In genomic region chr5:79240561-79240960, GRCh38 we compare ENCODE assay signal across 19 cellular contexts. TPM values are rescaled to one million over a fixed set of nuclear protein-coding genes. Genes with fewer than 3 reads are reported as not detected.
DNase-seq lines count a peak whose midpoint lies in the region; ATAC-seq and TF ChIP-seq lines count a peak whose summit lies in the region.
"Had no signal": no experiment of that assay in that cellular context is flagged by ENCODE, and none has a peak within 500 bp of the region (broad histone marks: within the 10 kb centered on the region; RNA-seq: fewer than 3 reads in every experiment).

No MANE protein-coding gene starts in this region.

- no peak overlapping the region for H4K8ac ChIP-seq in neuronal stem cell (ENCODE audit: low read depth, low read length)

- H3K23ac ChIP-seq in neuronal stem cell (ENCODE audit: low read depth, low read length, poor library complexity), result no peak overlapping the region

- CTCF ChIA-PET in activated CD4-positive, alpha-beta T cell treated with anti-CD3 and anti-CD28 coated beads for 36 hours (lab: Charles Lee), result interaction anchor here (0.6 to 2.1 kb wide), 2 partner anchors 16 to 793 kb away, joined by 3 to 6 read pairs; no protein-coding TSS in a partner anchor

- intact Hi-C loops in activated CD4-positive, alpha-beta T cell treated with anti-CD3 and anti-CD28 coated beads for 36 hours (cut with DNase I, micrococcal nuclease), result no loop called here

- peaks cover 0 to 1% (median 0%) of the 10 kb centered on the region in 3 experiments for H3K27me3 ChIP-seq in neuronal stem cell (ENCODE audit: control insufficient read depth in 3 of 3, insufficient read depth in 3 of 3, low read depth in 1 of 3, low read length in 3 of 3)
- H3K27me3 ChIP-seq: body of pancreas, pancreas had no signal

- H3K4me2 ChIP-seq in neuronal stem cell (ENCODE audit: insufficient read depth, low read length, poor library complexity, severe bottlenecking), result no peak overlapping the region

- H3K4me3 Mint-ChIP-seq in activated CD4-positive, alpha-beta T cell treated with anti-CD3 and anti-CD28 coated beads for 36 hours, result peak overlapping the region; percentile 9
- H3K4me3 Mint-ChIP-seq in naive thymus-derived CD8-positive, alpha-beta T cell, result peak overlapping the region; percentile 58 to 95 (median 74)
- H3K4me3 Mint-ChIP-seq: activated CD4-positive, alpha-beta T cell treated with anti-CD3 and anti-CD28 coated beads, Interleukin-2, amount 10 ng/mL, durations not matched to agents 24 days and 14 days; T-helper 2 cell treated with Interferon-gamma antibody and Interleukin-4, amounts not matched to agents 5 μg/mL and 100 μg/mL, for 36 hours had no signal

- H3K27ac Mint-ChIP-seq in activated CD4-positive, alpha-beta T cell treated with anti-CD3 and anti-CD28 coated beads for 36 hours, result no peak overlapping the region
- no peak overlapping the region for H3K27ac Mint-ChIP-seq in naive thymus-derived CD8-positive, alpha-beta T cell
- H3K27ac Mint-ChIP-seq: activated CD4-positive, alpha-beta T cell treated with anti-CD3 and anti-CD28 coated beads, Interleukin-2, amount 10 ng/mL, durations not matched to agents 24 days and 14 days; H9; T-helper 2 cell treated with Interferon-gamma antibody and Interleukin-4, amounts not matched to agents 5 μg/mL and 100 μg/mL, for 36 hours had no signal

- no peak for TF ChIP-seq CTCF in VCaP (conservative IDR thresholded peaks at IDR 0.05)

- H3K4me1 Mint-ChIP-seq in activated CD4-positive, alpha-beta T cell treated with anti-CD3 and anti-CD28 coated beads for 36 hours, result peaks cover 64% of the 10 kb centered on the region
- H3K4me1 Mint-ChIP-seq in naive thymus-derived CD8-positive, alpha-beta T cell, result peaks cover 28 to 73% (median 72%) of the 10 kb centered on the region in 4 donors

- H3K36me3 Mint-ChIP-seq in activated CD4-positive, alpha-beta T cell treated with anti-CD3 and anti-CD28 coated beads for 36 hours (ENCODE audit: low read depth), result peaks cover 9% of the 10 kb centered on the region
- peaks cover 0 to 9% (median 2%) of the 10 kb centered on the region in 3 donors for H3K36me3 Mint-ChIP-seq in naive thymus-derived CD8-positive, alpha-beta T cell

- H3K79me1 ChIP-seq in neuronal stem cell (ENCODE audit: low read depth, low read length), result peaks cover 11% of the 10 kb centered on the region

- H3K9me3 Mint-ChIP-seq in activated CD4-positive, alpha-beta T cell treated with anti-CD3 and anti-CD28 coated beads for 36 hours (ENCODE audit: low read depth), result no peaks in the 10 kb centered on the region
- no peaks in the 10 kb centered on the region for H3K9me3 Mint-ChIP-seq in naive thymus-derived CD8-positive, alpha-beta T cell
- H3K9me3 Mint-ChIP-seq: activated CD4-positive, alpha-beta T cell treated with anti-CD3 and anti-CD28 coated beads, Interleukin-2, amount 10 ng/mL, durations not matched to agents 24 days and 14 days; H9; T-helper 2 cell treated with Interferon-gamma antibody and Interleukin-4, amounts not matched to agents 5 μg/mL and 100 μg/mL, for 36 hours had no signal

- no peaks in the 10 kb centered on the region for H3K36me3 ChIP-seq in neuronal stem cell (replicated peaks in 1 of 2; ENCODE audit: control insufficient read depth in 2 of 2, insufficient read depth in 2 of 2, low read length in 2 of 2)
- H3K36me3 ChIP-seq: pancreas had no signal

- H3K4me1 ChIP-seq in neuronal stem cell (ENCODE audit: control insufficient read depth in 2 of 2, insufficient read depth in 1 of 2, low read depth in 1 of 2, low read length in 2 of 2), result no peaks in the 10 kb centered on the region

- WGBS in neuronal stem cell (ENCODE audit: extremely low coverage in 2 of 2, insufficient read length in 2 of 2, insufficient replicate concordance in 1 of 2), 2 donors, result no CpG with 5 or more reads among the region's 2 CpGs

- no peak overlapping the region for H4K91ac ChIP-seq in neuronal stem cell (ENCODE audit: low read depth, low read length, poor library complexity)

- ATAC-seq in activated CD4-positive, alpha-beta T cell treated with anti-CD3 and anti-CD28 coated beads for 36 hours, result no peak
- no peak for ATAC-seq in naive thymus-derived CD8-positive, alpha-beta T cell
- ATAC-seq in GM18517 (IDR thresholded peaks at IDR 0.05; ENCODE audit: unreplicated experiment), result no peak
- ATAC-seq: body of pancreas, pancreas, Right ventricle myocardium inferior had no signal

- H3K4ac ChIP-seq in neuronal stem cell (ENCODE audit: low read length), result no peak overlapping the region

- H3K27ac ChIP-seq in VCaP (peak overlapping the region; percentile 98), neuronal stem cell (replicated peaks; ENCODE audit: low read length) (no peak overlapping the region)
- H3K27ac ChIP-seq: pancreas had no signal

- H2BK15ac ChIP-seq in neuronal stem cell (ENCODE audit: low read length), result no peak overlapping the region

- H3K18ac ChIP-seq in neuronal stem cell (ENCODE audit: low read length), result no peak overlapping the region

- no peak overlapping the region for H2BK120ac ChIP-seq in neuronal stem cell (ENCODE audit: low read depth, low read length)

- in situ Hi-C loops in Caki2 (cut with HindIII; ENCODE audit: low pct_unique_long_range_greater_than_20kb, low sequenced_read_pairs), result no loop called here

- H3K9me3 ChIP-seq in neuronal stem cell (replicated peaks in 1 of 2; ENCODE audit: control insufficient read depth in 2 of 2, insufficient read depth in 1 of 2, low read depth in 1 of 2, low read length in 2 of 2), result no peaks in the 10 kb centered on the region
- H3K9me3 ChIP-seq: body of pancreas, pancreas had no signal

- no peak for DNase-seq in activated CD4-positive, alpha-beta T cell treated with anti-CD3 and anti-CD28 coated beads for 36 hours
- DNase-seq in activated CD4-positive, alpha-beta T cell treated with anti-CD3 and anti-CD28 coated beads, Interleukin-2, amount 50 U/mL, for 1 hour, result no peak
- DNase-seq in Caki2 (ENCODE audit: low read depth), result peak; percentile 13
- DNase-seq in naive thymus-derived CD8-positive, alpha-beta T cell, result no peak
- no peak for DNase-seq in neuronal stem cell (ENCODE audit: low spot score)
- DNase-seq in NCI-H446 (lab: John Stamatoyannopoulos, UW), result no peak
- DNase-seq: activated CD4-positive, alpha-beta T cell treated with anti-CD3 and anti-CD28 coated beads, Interleukin-2, amount 10 ng/mL, durations not matched to agents 24 days and 14 days; activated gamma-delta T cell; body of pancreas; GF-D8; H9; NCI-H2171 treated with DMSO at 0.1 percent for 48 hours; pancreas; small intestine; trophoblast cell had no signal

- POLR2A ChIA-PET in activated CD4-positive, alpha-beta T cell treated with anti-CD3 and anti-CD28 coated beads for 36 hours (lab: Charles Lee), result interaction anchor here (0.7 kb wide), 1 partner anchor 35 kb away, joined by 3 read pairs; no protein-coding TSS in a partner anchor
- POLR2A ChIA-PET in naive thymus-derived CD8-positive, alpha-beta T cell (lab: Charles Lee), result no interaction called here

- H3K14ac ChIP-seq in neuronal stem cell (ENCODE audit: low read length), result no peak overlapping the region

- H2AFZ ChIP-seq in neuronal stem cell (ENCODE audit: low read length), result no peak overlapping the region

- H3K4me3 ChIP-seq in neuronal stem cell (ENCODE audit: low read length in 2 of 2), result no peak overlapping the region
- H3K4me3 ChIP-seq: body of pancreas had no signal

- H3K27me3 Mint-ChIP-seq in activated CD4-positive, alpha-beta T cell treated with anti-CD3 and anti-CD28 coated beads for 36 hours, result no peaks in the 10 kb centered on the region
- H3K27me3 Mint-ChIP-seq in naive thymus-derived CD8-positive, alpha-beta T cell, result no peaks in the 10 kb centered on the region

- H2BK5ac ChIP-seq in neuronal stem cell (ENCODE audit: low read length), result no peak overlapping the region

- no peak overlapping the region for H2AK5ac ChIP-seq in neuronal stem cell (ENCODE audit: low read depth, low read length)

- H2BK12ac ChIP-seq in neuronal stem cell (ENCODE audit: low read length), result no peak overlapping the region

- no peak overlapping the region for H3K9ac ChIP-seq in neuronal stem cell (ENCODE audit: low read depth, low read length, poor library complexity)

RNA-seq across cellular contexts. Expression of gene JMY, which starts 4.6 kb away (rescaled TPM):
- total RNA-seq in activated CD4-positive, alpha-beta T cell treated with anti-CD3 and anti-CD28 coated beads for 36 hours, result 1 to 10 TPM; 7.3 to 7.4 TPM
- 5.1 and 6.7 TPM in 2 replicates for total RNA-seq in Caki2 (2014; rRNA removed; shearing (Covaris generic); ENCODE audit: low replicate concordance)
- 10 to 100 TPM; 27.1 to 27.3 TPM for total RNA-seq in naive thymus-derived CD8-positive, alpha-beta T cell
- 1 to 10 TPM; 5.3 to 5.7 (median 5.6) TPM for polyA plus RNA-seq in naive thymus-derived CD8-positive, alpha-beta T cell
- polyA plus RNA-seq in neuronal stem cell (2013, experiment 1 of 2), result 4.2 TPM
- polyA plus RNA-seq in neuronal stem cell (2013, experiment 2 of 2), result 4.4 TPM
